In genomic region chr20:50379049-50379990, GRCh38 we compare ENCODE assay signal across 9 cellular contexts.
DNase-seq lines count a peak whose midpoint lies in the region; ATAC-seq, FAIRE-seq and TF ChIP-seq lines count a peak whose summit lies in the region.
"Had no signal": no experiment of that assay in that cellular context is flagged by ENCODE, and none has a peak within 500 bp of the region (broad histone marks: within the 10 kb centered on the region; RNA-seq: fewer than 3 reads in every experiment).

No MANE protein-coding gene starts in this region.

- in situ Hi-C loops in HepG2 (cut with HindIII; ENCODE audit: extremely low pct_ligation_motif_present, low pct_unique_long_range_greater_than_20kb) = no loop called here
- in situ Hi-C loops in ACHN (cut with HindIII; ENCODE audit: low pct_ligation_motif_present, low pct_unique_long_range_greater_than_20kb, low sequenced_read_pairs) = no loop called here

- ATAC-seq in HepG2 = no peak

- no peak for TF ChIP-seq CTCF in ascending aorta (IDR thresholded peaks at IDR 0.05)
- no peak for TF ChIP-seq CTCF in HepG2 (CRISPR knock-in tag; IDR thresholded peaks at IDR 0.05)
- TF ChIP-seq CTCF in tibial artery (IDR thresholded peaks at IDR 0.05) = no peak

- POLR2A ChIA-PET in HepG2 (lab: Yijun Ruan, JAX) = interaction anchor here (0.6 to 3.3 kb wide), 6 partner anchors 10 to 44 kb away, joined by 3 to 14 read pairs (median 4); no protein-coding TSS in a partner anchor

- H3K36me3 ChIP-seq in ascending aorta = no peaks in the 10 kb centered on the region
- no peaks in the 10 kb centered on the region for H3K36me3 ChIP-seq in HepG2 (replicated peaks in 1 of 2; ENCODE audit: control insufficient read depth in 1 of 2, insufficient read depth in 2 of 2, low read length in 2 of 2)
- no peaks in the 10 kb centered on the region for H3K36me3 ChIP-seq in tibial artery

- H2AFZ ChIP-seq in HepG2 (ENCODE audit: low read length) = no peak overlapping the region

- H3K4me3 ChIP-seq in ascending aorta = peak overlapping the region in 1 of 2 donors; percentile 36
- H3K4me3 ChIP-seq in HepG2 (replicated peaks in 1 of 3; ENCODE audit: insufficient read depth in 1 of 3, low read depth in 2 of 3, low read length in 3 of 3) = peak overlapping the region in 1 of 3 experiments; percentile 12; a peak in 1 of 6 replicates
- peak overlapping the region; percentile 6 to 22 for H3K4me3 ChIP-seq in tibial artery
- H3K4me3 ChIP-seq: dorsolateral prefrontal cortex had no signal

- FAIRE-seq in HepG2 (lab: Jason Lieb, UNC) = no peak

- TF ChIP-seq EP300 in HepG2 (IDR thresholded peaks at IDR 0.05; ENCODE audit: low read depth in 2 of 2, low read length in 2 of 2) = no peak
- no peak for TF ChIP-seq EP300 in HepG2 (CRISPR knock-in tag; IDR thresholded peaks at IDR 0.05; ENCODE audit: borderline replicate concordance)

- H3K4me2 ChIP-seq in HepG2 (ENCODE audit: low read depth, low read length) = peak overlapping the region; percentile 36

- 59% methylated on average over 38 of the region's 38 CpGs for WGBS in HepG2 (ENCODE audit: low lambda C conversion rate)

- no TSS peak for BruUV-seq in HepG2 (replicated peaks; lab: Mats Ljungman, UMichigan)

- DNase-seq in NCI-H2227 (lab: John Stamatoyannopoulos, UW; ENCODE audit: unreplicated experiment) = peak; percentile 21
- no peak for DNase-seq in NCI-H2227 treated with DMSO at 0.1 percent for 48 hours (lab: John Stamatoyannopoulos, UW)
- DNase-seq in ascending aorta (ENCODE audit: low spot score in 2 of 2) = peak; percentile 78 to 97
- no peak for DNase-seq in HepG2 (ENCODE audit: low spot score)
- DNase-seq in tibial artery = peak; percentile 96 to 97
- no peak for DNase-seq in OCI-M1 (lab: John Stamatoyannopoulos, UW)
- DNase-seq in superior temporal gyrus (ENCODE audit: extremely low spot score) = no peak
- DNase-seq in ACHN = no peak

- TF ChIP-seq RAD21 in HepG2 (CRISPR knock-in tag; IDR thresholded peaks at IDR 0.05) = no peak

- H3K27me3 ChIP-seq in ascending aorta (no peaks in the 10 kb centered on the region), HepG2 (ENCODE audit: control insufficient read depth in 1 of 2, insufficient read depth in 2 of 2, low read length in 2 of 2) (no peaks in the 10 kb centered on the region), tibial artery (no peaks in the 10 kb centered on the region)
- H3K27me3 ChIP-seq: dorsolateral prefrontal cortex had no signal

- peak overlapping the region; percentile 24; the same call in 1 of the 2 replicates for H3K9ac ChIP-seq in HepG2 (ENCODE audit: insufficient read depth, low read depth, low read length)

- no peaks in the 10 kb centered on the region for H3K79me2 ChIP-seq in HepG2 (ENCODE audit: insufficient read depth, low read length)

- H3K27ac ChIP-seq in ascending aorta (peak overlapping the region; percentile 65 to 81), HepG2 (ENCODE audit: extremely low read length, insufficient read depth, low read length) (peak overlapping the region; percentile 4), tibial artery (peak overlapping the region; percentile 62 to 64)

- intact Hi-C loops in ascending aorta (cut with DNase I) = loop anchor here (1.0 to 2.0 kb wide), 3 partner anchors 59 to 80 kb away; no protein-coding TSS in a partner anchor
- intact Hi-C loops in HepG2 (cut with micrococcal nuclease; ENCODE audit: unreplicated experiment) = loop anchor here (1.0 kb wide), 1 partner anchor 10 kb away; no protein-coding TSS in a partner anchor
- intact Hi-C loops in tibial artery (cut with DNase I; ENCODE audit: low total_unique reads) = loop anchor here (10.0 kb wide), 1 partner anchor 55 kb away; no protein-coding TSS in a partner anchor

- CTCF ChIA-PET in HepG2 (lab: Yijun Ruan, JAX; ENCODE audit: low intra/inter-chr PET ratio, low total read pairs) = interaction anchor here (3.3 kb wide), 1 partner anchor 193 kb away, joined by 13 read pairs; no protein-coding TSS in a partner anchor

- no peaks in the 10 kb centered on the region for H4K20me1 ChIP-seq in HepG2 (ENCODE audit: insufficient read depth, low read length)

- H3K4me1 ChIP-seq in ascending aorta (peaks cover 8 to 37% of the 10 kb centered on the region in 2 donors), HepG2 (ENCODE audit: insufficient read depth, low read length) (peaks cover 86% of the 10 kb centered on the region), tibial artery (peaks cover 0 to 39% (median 27%) of the 10 kb centered on the region in 4 donors)

- no peaks in the 10 kb centered on the region for H3K9me3 ChIP-seq in ascending aorta
- H3K9me3 ChIP-seq in HepG2 (ENCODE audit: low read length) = no peaks in the 10 kb centered on the region
- no peaks in the 10 kb centered on the region for H3K9me3 ChIP-seq in tibial artery

- TF ChIP-seq POLR2A in HepG2 (IDR thresholded peaks at IDR 0.05; ENCODE audit: insufficient read depth in 1 of 2, low read depth in 2 of 2, low read length in 2 of 2) = no peak

TF ChIP-seq in HepG2, 621 proteins besides CTCF, POLR2A, EP300 and RAD21 (continues in another document):
- TF ChIP-seq NFE2L1 (CRISPR knock-in tag; IDR thresholded peaks at IDR 0.05; ENCODE audit: borderline replicate concordance) (no peak), ZNF737 (CRISPR knock-in tag; IDR thresholded peaks at IDR 0.05; ENCODE audit: borderline replicate concordance) (peak; percentile 31; the same call in 1 of the 2 replicates), ZNF24 (IDR thresholded peaks at IDR 0.05) (peak; percentile 68; the same call in 1 of the 2 replicates), ZNF501 (CRISPR knock-in tag; IDR thresholded peaks at IDR 0.05) (peak; percentile 38; the same call in 1 of the 2 replicates), ZNF768 (CRISPR knock-in tag; IDR thresholded peaks at IDR 0.05) (peak; percentile 29; the same call in 1 of the 2 replicates), ZKSCAN1 (IDR thresholded peaks at IDR 0.05; ENCODE audit: low read length) (0 out of 2 replicates have a peak, but pooled peaks have one; percentile 39), MXD4 (CRISPR knock-in tag; IDR thresholded peaks at IDR 0.05) (0 out of 2 replicates have a peak, but pooled peaks have one; percentile 28), ZNF143 (CRISPR knock-in tag; IDR thresholded peaks at IDR 0.05) (no peak), RARA (CRISPR knock-in tag; IDR thresholded peaks at IDR 0.05) (peak; percentile 34), SMYD3 (CRISPR knock-in tag; IDR thresholded peaks at IDR 0.05) (no peak), ZBTB33 (CRISPR knock-in tag; IDR thresholded peaks at IDR 0.05) (peak; percentile 76), TEAD3 (CRISPR knock-in tag; optimal IDR thresholded peaks at IDR 0.05; ENCODE audit: borderline replicate concordance) (no peak), ZNF441 (CRISPR knock-in tag; IDR thresholded peaks at IDR 0.05; ENCODE audit: borderline replicate concordance) (0 out of 2 replicates have a peak, but pooled peaks have one; percentile 33), TBX2 (CRISPR knock-in tag; IDR thresholded peaks at IDR 0.05; ENCODE audit: borderline replicate concordance) (peak; percentile 45; the same call in 1 of the 2 replicates), FOSL2 (CRISPR knock-in tag; IDR thresholded peaks at IDR 0.05) (0 out of 2 replicates have a peak, but pooled peaks have one; percentile 2), YY1 (IDR thresholded peaks at IDR 0.05; ENCODE audit: insufficient read depth, insufficient replicate concordance, low read depth, low read length) (no peak), IKZF1 (IDR thresholded peaks at IDR 0.05) (no peak), ZKSCAN5 (CRISPR knock-in tag; IDR thresholded peaks at IDR 0.05) (0 out of 2 replicates have a peak, but pooled peaks have one; percentile 24), ZNF678 (CRISPR knock-in tag; IDR thresholded peaks at IDR 0.05) (no peak), SIX4 (CRISPR knock-in tag; IDR thresholded peaks at IDR 0.05) (0 out of 2 replicates have a peak, but pooled peaks have one; percentile 42), ZNF572 (CRISPR knock-in tag; IDR thresholded peaks at IDR 0.05) (0 out of 2 replicates have a peak, but pooled peaks have one; percentile 48), GMEB2 (CRISPR knock-in tag; IDR thresholded peaks at IDR 0.05; ENCODE audit: low read depth) (no peak), ZNF543 (CRISPR knock-in tag; IDR thresholded peaks at IDR 0.05) (peak; percentile 38; the same call in 1 of the 2 replicates), SIN3A (IDR thresholded peaks at IDR 0.05; ENCODE audit: borderline replicate concordance, low read depth, low read length) (no peak)

Comparison
In these comparisons a context has a peak if more than half of its experiments do, and no peak if none do; other contexts are left out.
1. DNase-seq: peak in NCI-H2227 (single experiment), ascending aorta (2 of 2) and tibial artery (2 of 2); none in NCI-H2227 treated with DMSO at 0.1 percent for 48 hours (single experiment), HepG2 (single experiment), OCI-M1 (single experiment), superior temporal gyrus (single experiment) and ACHN (single experiment).
2. H3K27ac ChIP-seq: peak in every context shown above with its lines; median percentile 73 in ascending aorta; 63 in tibial artery; 4 in HepG2.